In the genomic region with DNA sequence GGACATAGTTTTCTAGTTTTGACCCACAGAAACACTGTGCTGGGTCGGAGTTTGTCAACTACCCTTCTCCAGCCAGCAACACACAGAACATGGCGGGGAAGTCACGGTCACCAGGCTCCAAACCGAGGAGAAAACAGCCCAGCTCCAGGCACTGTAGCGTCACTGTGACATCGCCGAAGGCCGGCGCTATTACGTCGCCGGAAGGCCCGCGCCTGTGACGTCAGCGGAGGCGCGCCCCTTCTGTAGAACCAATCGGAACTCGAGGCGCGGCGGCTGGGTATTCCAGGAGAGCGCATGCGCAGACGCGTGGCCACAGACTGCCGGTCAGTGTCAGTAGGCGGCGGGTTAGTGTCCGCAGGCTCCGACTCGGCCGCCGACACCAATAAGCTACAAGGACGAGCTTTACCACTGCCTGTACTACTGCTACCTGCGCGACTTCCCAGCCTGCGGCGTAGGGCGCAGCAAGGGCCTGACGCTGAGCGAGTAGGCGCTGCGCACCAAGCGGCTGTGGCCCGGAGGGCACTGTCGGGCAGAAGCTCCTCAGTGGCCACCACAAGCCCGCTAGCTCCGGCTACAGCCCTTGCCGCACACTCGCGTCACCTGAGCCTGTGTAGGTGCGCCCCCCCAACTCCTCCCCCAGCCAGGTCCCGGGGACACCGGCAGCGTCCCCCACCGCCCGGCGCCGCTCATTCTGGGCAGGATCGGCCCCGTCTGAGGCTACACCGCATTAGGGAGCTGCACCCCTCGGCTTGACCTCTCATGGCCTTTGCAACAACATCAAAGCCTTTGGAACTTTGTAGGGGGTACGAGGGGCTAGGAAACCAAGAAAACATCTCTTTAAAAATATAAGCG, we compare ENCODE assay signal across 1 cellular context.
TF ChIP-seq lines count a peak whose summit lies in the region.

No MANE protein-coding gene starts in this region.

TF ChIP-seq in HepG2, 621 proteins besides CTCF, POLR2A, EP300 and RAD21 (continued from another document and continues in another):
- TF ChIP-seq, protein P1, sequence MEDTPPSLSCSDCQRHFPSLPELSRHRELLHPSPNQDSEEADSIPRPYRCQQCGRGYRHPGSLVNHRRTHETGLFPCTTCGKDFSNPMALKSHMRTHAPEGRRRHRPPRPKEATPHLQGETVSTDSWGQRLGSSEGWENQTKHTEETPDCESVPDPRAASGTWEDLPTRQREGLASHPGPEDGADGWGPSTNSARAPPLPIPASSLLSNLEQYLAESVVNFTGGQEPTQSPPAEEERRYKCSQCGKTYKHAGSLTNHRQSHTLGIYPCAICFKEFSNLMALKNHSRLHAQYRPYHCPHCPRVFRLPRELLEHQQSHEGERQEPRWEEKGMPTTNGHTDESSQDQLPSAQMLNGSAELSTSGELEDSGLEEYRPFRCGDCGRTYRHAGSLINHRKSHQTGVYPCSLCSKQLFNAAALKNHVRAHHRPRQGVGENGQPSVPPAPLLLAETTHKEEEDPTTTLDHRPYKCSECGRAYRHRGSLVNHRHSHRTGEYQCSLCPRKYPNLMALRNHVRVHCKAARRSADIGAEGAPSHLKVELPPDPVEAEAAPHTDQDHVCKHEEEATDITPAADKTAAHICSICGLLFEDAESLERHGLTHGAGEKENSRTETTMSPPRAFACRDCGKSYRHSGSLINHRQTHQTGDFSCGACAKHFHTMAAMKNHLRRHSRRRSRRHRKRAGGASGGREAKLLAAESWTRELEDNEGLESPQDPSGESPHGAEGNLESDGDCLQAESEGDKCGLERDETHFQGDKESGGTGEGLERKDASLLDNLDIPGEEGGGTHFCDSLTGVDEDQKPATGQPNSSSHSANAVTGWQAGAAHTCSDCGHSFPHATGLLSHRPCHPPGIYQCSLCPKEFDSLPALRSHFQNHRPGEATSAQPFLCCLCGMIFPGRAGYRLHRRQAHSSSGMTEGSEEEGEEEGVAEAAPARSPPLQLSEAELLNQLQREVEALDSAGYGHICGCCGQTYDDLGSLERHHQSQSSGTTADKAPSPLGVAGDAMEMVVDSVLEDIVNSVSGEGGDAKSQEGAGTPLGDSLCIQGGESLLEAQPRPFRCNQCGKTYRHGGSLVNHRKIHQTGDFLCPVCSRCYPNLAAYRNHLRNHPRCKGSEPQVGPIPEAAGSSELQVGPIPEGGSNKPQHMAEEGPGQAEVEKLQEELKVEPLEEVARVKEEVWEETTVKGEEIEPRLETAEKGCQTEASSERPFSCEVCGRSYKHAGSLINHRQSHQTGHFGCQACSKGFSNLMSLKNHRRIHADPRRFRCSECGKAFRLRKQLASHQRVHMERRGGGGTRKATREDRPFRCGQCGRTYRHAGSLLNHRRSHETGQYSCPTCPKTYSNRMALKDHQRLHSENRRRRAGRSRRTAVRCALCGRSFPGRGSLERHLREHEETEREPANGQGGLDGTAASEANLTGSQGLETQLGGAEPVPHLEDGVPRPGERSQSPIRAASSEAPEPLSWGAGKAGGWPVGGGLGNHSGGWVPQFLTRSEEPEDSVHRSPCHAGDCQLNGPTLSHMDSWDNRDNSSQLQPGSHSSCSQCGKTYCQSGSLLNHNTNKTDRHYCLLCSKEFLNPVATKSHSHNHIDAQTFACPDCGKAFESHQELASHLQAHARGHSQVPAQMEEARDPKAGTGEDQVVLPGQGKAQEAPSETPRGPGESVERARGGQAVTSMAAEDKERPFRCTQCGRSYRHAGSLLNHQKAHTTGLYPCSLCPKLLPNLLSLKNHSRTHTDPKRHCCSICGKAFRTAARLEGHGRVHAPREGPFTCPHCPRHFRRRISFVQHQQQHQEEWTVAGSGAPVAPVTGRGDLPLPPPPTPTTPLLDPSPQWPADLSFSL (CRISPR knock-in tag; IDR thresholded peaks at IDR 0.05): no peak
- TF ChIP-seq, protein P2, sequence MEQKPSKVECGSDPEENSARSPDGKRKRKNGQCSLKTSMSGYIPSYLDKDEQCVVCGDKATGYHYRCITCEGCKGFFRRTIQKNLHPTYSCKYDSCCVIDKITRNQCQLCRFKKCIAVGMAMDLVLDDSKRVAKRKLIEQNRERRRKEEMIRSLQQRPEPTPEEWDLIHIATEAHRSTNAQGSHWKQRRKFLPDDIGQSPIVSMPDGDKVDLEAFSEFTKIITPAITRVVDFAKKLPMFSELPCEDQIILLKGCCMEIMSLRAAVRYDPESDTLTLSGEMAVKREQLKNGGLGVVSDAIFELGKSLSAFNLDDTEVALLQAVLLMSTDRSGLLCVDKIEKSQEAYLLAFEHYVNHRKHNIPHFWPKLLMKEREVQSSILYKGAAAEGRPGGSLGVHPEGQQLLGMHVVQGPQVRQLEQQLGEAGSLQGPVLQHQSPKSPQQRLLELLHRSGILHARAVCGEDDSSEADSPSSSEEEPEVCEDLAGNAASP (CRISPR knock-in tag; IDR thresholded peaks at IDR 0.05; ENCODE audit: borderline replicate concordance): 0 out of 2 replicates have a peak, but pooled peaks have one; percentile 32
- no peak for TF ChIP-seq FOXK2 (IDR thresholded peaks at IDR 0.05)
- TF ChIP-seq, protein P3, sequence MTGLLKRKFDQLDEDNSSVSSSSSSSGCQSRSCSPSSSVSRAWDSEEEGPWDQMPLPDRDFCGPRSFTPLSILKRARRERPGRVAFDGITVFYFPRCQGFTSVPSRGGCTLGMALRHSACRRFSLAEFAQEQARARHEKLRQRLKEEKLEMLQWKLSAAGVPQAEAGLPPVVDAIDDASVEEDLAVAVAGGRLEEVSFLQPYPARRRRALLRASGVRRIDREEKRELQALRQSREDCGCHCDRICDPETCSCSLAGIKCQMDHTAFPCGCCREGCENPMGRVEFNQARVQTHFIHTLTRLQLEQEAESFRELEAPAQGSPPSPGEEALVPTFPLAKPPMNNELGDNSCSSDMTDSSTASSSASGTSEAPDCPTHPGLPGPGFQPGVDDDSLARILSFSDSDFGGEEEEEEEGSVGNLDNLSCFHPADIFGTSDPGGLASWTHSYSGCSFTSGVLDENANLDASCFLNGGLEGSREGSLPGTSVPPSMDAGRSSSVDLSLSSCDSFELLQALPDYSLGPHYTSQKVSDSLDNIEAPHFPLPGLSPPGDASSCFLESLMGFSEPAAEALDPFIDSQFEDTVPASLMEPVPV (CRISPR knock-in tag; IDR thresholded peaks at IDR 0.05): no peak
- TF ChIP-seq PAF1 (CRISPR knock-in tag; IDR thresholded peaks at IDR 0.05): no peak
- TF ChIP-seq ZNF329 (CRISPR knock-in tag; IDR thresholded peaks at IDR 0.05; ENCODE audit: low read depth): no peak
- TF ChIP-seq, protein P4, sequence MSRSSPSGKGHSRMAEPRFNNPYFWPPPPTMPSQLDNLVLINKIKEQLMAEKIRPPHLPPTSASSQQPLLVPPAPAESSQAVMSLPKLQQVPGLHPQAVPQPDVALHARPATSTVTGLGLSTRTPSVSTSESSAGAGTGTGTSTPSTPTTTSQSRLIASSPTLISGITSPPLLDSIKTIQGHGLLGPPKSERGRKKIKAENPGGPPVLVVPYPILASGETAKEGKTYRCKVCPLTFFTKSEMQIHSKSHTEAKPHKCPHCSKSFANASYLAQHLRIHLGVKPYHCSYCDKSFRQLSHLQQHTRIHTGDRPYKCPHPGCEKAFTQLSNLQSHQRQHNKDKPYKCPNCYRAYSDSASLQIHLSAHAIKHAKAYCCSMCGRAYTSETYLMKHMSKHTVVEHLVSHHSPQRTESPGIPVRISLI (CRISPR knock-in tag; IDR thresholded peaks at IDR 0.05; ENCODE audit: borderline replicate concordance): 0 out of 2 replicates have a peak, but pooled peaks have one; percentile 43
- peak; percentile 24; the same call in 1 of the 2 replicates for TF ChIP-seq FOSL1 (CRISPR knock-in tag; IDR thresholded peaks at IDR 0.05; ENCODE audit: borderline replicate concordance)
- TF ChIP-seq TBP (CRISPR knock-in tag; IDR thresholded peaks at IDR 0.05): no peak
- TF ChIP-seq SMC3 (IDR thresholded peaks at IDR 0.05; ENCODE audit: low read length): no peak
- no peak for TF ChIP-seq BHLHE40 (IDR thresholded peaks at IDR 0.05; ENCODE audit: low read length)
- TF ChIP-seq, protein P5, sequence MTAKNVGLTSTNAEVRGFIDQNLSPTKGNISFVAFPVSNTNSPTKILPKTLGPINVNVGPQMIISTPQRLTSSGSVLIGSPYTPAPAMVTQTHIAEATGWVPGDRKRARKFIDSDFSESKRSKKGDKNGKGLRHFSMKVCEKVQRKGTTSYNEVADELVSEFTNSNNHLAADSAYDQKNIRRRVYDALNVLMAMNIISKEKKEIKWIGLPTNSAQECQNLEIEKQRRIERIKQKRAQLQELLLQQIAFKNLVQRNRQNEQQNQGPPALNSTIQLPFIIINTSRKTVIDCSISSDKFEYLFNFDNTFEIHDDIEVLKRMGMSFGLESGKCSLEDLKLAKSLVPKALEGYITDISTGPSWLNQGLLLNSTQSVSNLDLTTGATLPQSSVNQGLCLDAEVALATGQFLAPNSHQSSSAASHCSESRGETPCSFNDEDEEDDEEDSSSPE (CRISPR knock-in tag; IDR thresholded peaks at IDR 0.05): peak; percentile 83
- TF ChIP-seq TBL1XR1 (IDR thresholded peaks at IDR 0.05; ENCODE audit: borderline replicate concordance, low read length, partially characterized antibody): no peak
- TF ChIP-seq PLRG1 (conservative IDR thresholded peaks at IDR 0.05): no peak
- TF ChIP-seq, protein P6, sequence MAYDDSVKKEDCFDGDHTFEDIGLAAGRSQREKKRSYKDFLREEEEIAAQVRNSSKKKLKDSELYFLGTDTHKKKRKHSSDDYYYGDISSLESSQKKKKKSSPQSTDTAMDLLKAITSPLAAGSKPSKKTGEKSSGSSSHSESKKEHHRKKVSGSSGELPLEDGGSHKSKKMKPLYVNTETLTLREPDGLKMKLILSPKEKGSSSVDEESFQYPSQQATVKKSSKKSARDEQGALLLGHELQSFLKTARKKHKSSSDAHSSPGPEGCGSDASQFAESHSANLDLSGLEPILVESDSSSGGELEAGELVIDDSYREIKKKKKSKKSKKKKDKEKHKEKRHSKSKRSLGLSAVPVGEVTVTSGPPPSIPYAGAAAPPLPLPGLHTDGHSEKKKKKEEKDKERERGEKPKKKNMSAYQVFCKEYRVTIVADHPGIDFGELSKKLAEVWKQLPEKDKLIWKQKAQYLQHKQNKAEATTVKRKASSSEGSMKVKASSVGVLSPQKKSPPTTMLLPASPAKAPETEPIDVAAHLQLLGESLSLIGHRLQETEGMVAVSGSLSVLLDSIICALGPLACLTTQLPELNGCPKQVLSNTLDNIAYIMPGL (CRISPR knock-in tag; IDR thresholded peaks at IDR 0.05; ENCODE audit: borderline replicate concordance in 1 of 2, low read depth in 1 of 2): peak; percentile 85 to 88
- TF ChIP-seq FOXJ3 (CRISPR knock-in tag; IDR thresholded peaks at IDR 0.05; ENCODE audit: borderline replicate concordance): no peak; the same call in 1 of the 2 replicates
- no peak for TF ChIP-seq HNRNPL (IDR thresholded peaks at IDR 0.05; ENCODE audit: low read depth, low read length)
- TF ChIP-seq ZNF484 (CRISPR knock-in tag; IDR thresholded peaks at IDR 0.05; ENCODE audit: borderline replicate concordance, low read depth): no peak
- TF ChIP-seq, protein P7, sequence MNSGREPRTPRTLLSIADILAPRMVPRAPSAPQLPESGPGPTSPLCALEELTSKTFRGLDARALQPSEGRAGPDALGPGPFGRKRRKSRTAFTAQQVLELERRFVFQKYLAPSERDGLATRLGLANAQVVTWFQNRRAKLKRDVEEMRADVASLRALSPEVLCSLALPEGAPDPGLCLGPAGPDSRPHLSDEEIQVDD (CRISPR knock-in tag; IDR thresholded peaks at IDR 0.05; ENCODE audit: borderline replicate concordance): no peak
- TF ChIP-seq KDM5B (CRISPR knock-in tag; IDR thresholded peaks at IDR 0.05; ENCODE audit: borderline replicate concordance): peak; percentile 91
- TF ChIP-seq, protein P8, sequence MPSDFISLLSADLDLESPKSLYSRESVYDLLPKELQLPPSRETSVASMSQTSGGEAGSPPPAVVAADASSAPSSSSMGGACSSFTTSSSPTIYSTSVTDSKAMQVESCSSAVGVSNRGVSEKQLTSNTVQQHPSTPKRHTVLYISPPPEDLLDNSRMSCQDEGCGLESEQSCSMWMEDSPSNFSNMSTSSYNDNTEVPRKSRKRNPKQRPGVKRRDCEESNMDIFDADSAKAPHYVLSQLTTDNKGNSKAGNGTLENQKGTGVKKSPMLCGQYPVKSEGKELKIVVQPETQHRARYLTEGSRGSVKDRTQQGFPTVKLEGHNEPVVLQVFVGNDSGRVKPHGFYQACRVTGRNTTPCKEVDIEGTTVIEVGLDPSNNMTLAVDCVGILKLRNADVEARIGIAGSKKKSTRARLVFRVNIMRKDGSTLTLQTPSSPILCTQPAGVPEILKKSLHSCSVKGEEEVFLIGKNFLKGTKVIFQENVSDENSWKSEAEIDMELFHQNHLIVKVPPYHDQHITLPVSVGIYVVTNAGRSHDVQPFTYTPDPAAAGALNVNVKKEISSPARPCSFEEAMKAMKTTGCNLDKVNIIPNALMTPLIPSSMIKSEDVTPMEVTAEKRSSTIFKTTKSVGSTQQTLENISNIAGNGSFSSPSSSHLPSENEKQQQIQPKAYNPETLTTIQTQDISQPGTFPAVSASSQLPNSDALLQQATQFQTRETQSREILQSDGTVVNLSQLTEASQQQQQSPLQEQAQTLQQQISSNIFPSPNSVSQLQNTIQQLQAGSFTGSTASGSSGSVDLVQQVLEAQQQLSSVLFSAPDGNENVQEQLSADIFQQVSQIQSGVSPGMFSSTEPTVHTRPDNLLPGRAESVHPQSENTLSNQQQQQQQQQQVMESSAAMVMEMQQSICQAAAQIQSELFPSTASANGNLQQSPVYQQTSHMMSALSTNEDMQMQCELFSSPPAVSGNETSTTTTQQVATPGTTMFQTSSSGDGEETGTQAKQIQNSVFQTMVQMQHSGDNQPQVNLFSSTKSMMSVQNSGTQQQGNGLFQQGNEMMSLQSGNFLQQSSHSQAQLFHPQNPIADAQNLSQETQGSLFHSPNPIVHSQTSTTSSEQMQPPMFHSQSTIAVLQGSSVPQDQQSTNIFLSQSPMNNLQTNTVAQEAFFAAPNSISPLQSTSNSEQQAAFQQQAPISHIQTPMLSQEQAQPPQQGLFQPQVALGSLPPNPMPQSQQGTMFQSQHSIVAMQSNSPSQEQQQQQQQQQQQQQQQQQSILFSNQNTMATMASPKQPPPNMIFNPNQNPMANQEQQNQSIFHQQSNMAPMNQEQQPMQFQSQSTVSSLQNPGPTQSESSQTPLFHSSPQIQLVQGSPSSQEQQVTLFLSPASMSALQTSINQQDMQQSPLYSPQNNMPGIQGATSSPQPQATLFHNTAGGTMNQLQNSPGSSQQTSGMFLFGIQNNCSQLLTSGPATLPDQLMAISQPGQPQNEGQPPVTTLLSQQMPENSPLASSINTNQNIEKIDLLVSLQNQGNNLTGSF (CRISPR knock-in tag; IDR thresholded peaks at IDR 0.05): 0 out of 2 replicates have a peak, but pooled peaks have one; percentile 63
